Comparison of ENCODE assay signal across 1 cellular context in the genomic region with DNA sequence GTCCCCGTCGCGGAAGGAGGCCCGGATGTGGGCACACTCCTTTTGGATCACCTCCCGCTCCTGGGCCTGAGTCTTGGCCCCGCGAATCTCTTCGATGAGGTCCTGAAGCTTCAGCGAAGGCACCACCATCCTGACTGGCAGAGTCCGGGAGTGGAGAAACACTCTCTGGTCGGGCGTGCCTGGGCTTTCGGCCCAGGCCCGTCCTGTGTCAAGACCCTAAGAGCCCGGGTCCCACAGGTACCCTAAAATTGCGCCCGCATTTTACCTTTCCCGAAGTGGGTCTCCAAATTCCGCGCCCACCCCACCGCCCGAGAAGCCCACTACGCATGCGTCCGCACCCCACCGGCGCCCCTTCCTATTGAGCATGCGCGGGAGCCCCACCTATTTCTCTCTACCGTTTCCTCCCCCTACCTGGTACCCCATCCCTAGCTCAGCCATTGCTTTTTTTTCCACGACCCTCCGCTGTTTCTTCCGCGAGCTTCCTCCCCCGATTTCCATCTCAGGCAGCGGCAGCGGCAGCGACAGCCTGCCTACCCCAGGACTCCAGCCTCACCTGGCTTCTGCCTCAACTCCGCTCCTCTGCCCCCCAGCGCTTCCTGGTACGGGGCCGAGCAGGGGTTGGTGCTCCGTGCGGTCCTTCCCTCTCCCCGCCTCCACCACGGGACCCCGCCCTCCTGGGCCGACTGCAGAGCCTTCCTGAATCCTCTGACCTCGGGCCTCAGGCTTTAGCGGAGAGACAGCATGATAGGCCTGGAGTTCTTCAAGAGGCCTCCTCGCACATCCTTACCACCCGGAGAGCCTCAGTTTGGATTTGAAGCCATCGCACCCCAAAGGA.
TF ChIP-seq lines count a peak whose summit lies in the region.

A gene with protein sequence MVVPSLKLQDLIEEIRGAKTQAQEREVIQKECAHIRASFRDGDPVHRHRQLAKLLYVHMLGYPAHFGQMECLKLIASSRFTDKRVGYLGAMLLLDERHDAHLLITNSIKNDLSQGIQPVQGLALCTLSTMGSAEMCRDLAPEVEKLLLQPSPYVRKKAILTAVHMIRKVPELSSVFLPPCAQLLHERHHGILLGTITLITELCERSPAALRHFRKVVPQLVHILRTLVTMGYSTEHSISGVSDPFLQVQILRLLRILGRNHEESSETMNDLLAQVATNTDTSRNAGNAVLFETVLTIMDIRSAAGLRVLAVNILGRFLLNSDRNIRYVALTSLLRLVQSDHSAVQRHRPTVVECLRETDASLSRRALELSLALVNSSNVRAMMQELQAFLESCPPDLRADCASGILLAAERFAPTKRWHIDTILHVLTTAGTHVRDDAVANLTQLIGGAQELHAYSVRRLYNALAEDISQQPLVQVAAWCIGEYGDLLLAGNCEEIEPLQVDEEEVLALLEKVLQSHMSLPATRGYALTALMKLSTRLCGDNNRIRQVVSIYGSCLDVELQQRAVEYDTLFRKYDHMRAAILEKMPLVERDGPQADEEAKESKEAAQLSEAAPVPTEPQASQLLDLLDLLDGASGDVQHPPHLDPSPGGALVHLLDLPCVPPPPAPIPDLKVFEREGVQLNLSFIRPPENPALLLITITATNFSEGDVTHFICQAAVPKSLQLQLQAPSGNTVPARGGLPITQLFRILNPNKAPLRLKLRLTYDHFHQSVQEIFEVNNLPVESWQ (minus strand): TSS at position 606 of the 835 bp plus-strand sequence. CDS start 477 bp downstream, at position 129.

TF ChIP-seq in WTC11, 78 proteins besides CTCF, POLR2A, EP300 and RAD21 (continued from another document and continues in another):
- TF ChIP-seq, protein P1, sequence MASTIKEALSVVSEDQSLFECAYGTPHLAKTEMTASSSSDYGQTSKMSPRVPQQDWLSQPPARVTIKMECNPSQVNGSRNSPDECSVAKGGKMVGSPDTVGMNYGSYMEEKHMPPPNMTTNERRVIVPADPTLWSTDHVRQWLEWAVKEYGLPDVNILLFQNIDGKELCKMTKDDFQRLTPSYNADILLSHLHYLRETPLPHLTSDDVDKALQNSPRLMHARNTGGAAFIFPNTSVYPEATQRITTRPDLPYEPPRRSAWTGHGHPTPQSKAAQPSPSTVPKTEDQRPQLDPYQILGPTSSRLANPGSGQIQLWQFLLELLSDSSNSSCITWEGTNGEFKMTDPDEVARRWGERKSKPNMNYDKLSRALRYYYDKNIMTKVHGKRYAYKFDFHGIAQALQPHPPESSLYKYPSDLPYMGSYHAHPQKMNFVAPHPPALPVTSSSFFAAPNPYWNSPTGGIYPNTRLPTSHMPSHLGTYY (CRISPR knock-in tag; IDR thresholded peaks at IDR 0.05): peak; percentile 3; the same call in 1 of the 2 replicates
- TF ChIP-seq, protein P2, sequence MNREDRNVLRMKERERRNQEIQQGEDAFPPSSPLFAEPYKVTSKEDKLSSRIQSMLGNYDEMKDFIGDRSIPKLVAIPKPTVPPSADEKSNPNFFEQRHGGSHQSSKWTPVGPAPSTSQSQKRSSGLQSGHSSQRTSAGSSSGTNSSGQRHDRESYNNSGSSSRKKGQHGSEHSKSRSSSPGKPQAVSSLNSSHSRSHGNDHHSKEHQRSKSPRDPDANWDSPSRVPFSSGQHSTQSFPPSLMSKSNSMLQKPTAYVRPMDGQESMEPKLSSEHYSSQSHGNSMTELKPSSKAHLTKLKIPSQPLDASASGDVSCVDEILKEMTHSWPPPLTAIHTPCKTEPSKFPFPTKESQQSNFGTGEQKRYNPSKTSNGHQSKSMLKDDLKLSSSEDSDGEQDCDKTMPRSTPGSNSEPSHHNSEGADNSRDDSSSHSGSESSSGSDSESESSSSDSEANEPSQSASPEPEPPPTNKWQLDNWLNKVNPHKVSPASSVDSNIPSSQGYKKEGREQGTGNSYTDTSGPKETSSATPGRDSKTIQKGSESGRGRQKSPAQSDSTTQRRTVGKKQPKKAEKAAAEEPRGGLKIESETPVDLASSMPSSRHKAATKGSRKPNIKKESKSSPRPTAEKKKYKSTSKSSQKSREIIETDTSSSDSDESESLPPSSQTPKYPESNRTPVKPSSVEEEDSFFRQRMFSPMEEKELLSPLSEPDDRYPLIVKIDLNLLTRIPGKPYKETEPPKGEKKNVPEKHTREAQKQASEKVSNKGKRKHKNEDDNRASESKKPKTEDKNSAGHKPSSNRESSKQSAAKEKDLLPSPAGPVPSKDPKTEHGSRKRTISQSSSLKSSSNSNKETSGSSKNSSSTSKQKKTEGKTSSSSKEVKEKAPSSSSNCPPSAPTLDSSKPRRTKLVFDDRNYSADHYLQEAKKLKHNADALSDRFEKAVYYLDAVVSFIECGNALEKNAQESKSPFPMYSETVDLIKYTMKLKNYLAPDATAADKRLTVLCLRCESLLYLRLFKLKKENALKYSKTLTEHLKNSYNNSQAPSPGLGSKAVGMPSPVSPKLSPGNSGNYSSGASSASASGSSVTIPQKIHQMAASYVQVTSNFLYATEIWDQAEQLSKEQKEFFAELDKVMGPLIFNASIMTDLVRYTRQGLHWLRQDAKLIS (CRISPR knock-in tag; IDR thresholded peaks at IDR 0.05; ENCODE audit: borderline replicate concordance): no peak
- no peak for TF ChIP-seq TEAD4 (CRISPR knock-in tag; IDR thresholded peaks at IDR 0.05)
- no peak for TF ChIP-seq RELA (CRISPR knock-in tag; IDR thresholded peaks at IDR 0.05; ENCODE audit: borderline replicate concordance)
- TF ChIP-seq, protein P3, sequence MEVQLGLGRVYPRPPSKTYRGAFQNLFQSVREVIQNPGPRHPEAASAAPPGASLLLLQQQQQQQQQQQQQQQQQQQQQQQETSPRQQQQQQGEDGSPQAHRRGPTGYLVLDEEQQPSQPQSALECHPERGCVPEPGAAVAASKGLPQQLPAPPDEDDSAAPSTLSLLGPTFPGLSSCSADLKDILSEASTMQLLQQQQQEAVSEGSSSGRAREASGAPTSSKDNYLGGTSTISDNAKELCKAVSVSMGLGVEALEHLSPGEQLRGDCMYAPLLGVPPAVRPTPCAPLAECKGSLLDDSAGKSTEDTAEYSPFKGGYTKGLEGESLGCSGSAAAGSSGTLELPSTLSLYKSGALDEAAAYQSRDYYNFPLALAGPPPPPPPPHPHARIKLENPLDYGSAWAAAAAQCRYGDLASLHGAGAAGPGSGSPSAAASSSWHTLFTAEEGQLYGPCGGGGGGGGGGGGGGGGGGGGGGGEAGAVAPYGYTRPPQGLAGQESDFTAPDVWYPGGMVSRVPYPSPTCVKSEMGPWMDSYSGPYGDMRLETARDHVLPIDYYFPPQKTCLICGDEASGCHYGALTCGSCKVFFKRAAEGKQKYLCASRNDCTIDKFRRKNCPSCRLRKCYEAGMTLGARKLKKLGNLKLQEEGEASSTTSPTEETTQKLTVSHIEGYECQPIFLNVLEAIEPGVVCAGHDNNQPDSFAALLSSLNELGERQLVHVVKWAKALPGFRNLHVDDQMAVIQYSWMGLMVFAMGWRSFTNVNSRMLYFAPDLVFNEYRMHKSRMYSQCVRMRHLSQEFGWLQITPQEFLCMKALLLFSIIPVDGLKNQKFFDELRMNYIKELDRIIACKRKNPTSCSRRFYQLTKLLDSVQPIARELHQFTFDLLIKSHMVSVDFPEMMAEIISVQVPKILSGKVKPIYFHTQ (CRISPR knock-in tag; IDR thresholded peaks at IDR 0.05): no peak
- TF ChIP-seq TP53 (CRISPR knock-in tag; IDR thresholded peaks at IDR 0.05): no peak
- TF ChIP-seq EMX1 (CRISPR knock-in tag; IDR thresholded peaks at IDR 0.05): peak; percentile 87
- TF ChIP-seq FOXP1 (CRISPR knock-in tag; IDR thresholded peaks at IDR 0.05; ENCODE audit: borderline replicate concordance): 0 out of 2 replicates have a peak, but pooled peaks have one; percentile 73
- no peak for TF ChIP-seq ZNF121 (CRISPR knock-in tag; IDR thresholded peaks at IDR 0.05)
- no peak for TF ChIP-seq FOXJ3 (CRISPR knock-in tag; IDR thresholded peaks at IDR 0.05; ENCODE audit: borderline replicate concordance)
- TF ChIP-seq FOXK1 (CRISPR knock-in tag; IDR thresholded peaks at IDR 0.05): peak; percentile 45; the same call in 1 of the 2 replicates
- no peak for TF ChIP-seq ATF1 (CRISPR knock-in tag; IDR thresholded peaks at IDR 0.05)
- TF ChIP-seq, protein P4, sequence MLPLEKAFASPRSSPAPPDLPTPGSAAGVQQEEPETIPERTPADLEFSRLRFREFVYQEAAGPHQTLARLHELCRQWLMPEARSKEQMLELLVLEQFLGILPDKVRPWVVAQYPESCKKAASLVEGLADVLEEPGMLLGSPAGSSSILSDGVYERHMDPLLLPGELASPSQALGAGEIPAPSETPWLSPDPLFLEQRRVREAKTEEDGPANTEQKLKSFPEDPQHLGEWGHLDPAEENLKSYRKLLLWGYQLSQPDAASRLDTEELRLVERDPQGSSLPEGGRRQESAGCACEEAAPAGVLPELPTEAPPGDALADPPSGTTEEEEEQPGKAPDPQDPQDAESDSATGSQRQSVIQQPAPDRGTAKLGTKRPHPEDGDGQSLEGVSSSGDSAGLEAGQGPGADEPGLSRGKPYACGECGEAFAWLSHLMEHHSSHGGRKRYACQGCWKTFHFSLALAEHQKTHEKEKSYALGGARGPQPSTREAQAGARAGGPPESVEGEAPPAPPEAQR (CRISPR knock-in tag; IDR thresholded peaks at IDR 0.05): no peak
- TF ChIP-seq, protein P5, sequence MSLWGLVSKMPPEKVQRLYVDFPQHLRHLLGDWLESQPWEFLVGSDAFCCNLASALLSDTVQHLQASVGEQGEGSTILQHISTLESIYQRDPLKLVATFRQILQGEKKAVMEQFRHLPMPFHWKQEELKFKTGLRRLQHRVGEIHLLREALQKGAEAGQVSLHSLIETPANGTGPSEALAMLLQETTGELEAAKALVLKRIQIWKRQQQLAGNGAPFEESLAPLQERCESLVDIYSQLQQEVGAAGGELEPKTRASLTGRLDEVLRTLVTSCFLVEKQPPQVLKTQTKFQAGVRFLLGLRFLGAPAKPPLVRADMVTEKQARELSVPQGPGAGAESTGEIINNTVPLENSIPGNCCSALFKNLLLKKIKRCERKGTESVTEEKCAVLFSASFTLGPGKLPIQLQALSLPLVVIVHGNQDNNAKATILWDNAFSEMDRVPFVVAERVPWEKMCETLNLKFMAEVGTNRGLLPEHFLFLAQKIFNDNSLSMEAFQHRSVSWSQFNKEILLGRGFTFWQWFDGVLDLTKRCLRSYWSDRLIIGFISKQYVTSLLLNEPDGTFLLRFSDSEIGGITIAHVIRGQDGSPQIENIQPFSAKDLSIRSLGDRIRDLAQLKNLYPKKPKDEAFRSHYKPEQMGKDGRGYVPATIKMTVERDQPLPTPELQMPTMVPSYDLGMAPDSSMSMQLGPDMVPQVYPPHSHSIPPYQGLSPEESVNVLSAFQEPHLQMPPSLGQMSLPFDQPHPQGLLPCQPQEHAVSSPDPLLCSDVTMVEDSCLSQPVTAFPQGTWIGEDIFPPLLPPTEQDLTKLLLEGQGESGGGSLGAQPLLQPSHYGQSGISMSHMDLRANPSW (CRISPR knock-in tag; conservative IDR thresholded peaks at IDR 0.05; ENCODE audit: low read depth): no peak
- TF ChIP-seq SMAD3 (CRISPR knock-in tag; IDR thresholded peaks at IDR 0.05; ENCODE audit: borderline replicate concordance): peak; percentile 52; the same call in 1 of the 2 replicates
- TF ChIP-seq IRF2 (CRISPR knock-in tag; IDR thresholded peaks at IDR 0.05; ENCODE audit: borderline replicate concordance, low read depth): no peak
- TF ChIP-seq SP1 (CRISPR knock-in tag; conservative IDR thresholded peaks at IDR 0.05): peak; percentile 57
- TF ChIP-seq KAT7 (CRISPR knock-in tag; IDR thresholded peaks at IDR 0.05; ENCODE audit: borderline replicate concordance): no peak
- TF ChIP-seq, protein P6, sequence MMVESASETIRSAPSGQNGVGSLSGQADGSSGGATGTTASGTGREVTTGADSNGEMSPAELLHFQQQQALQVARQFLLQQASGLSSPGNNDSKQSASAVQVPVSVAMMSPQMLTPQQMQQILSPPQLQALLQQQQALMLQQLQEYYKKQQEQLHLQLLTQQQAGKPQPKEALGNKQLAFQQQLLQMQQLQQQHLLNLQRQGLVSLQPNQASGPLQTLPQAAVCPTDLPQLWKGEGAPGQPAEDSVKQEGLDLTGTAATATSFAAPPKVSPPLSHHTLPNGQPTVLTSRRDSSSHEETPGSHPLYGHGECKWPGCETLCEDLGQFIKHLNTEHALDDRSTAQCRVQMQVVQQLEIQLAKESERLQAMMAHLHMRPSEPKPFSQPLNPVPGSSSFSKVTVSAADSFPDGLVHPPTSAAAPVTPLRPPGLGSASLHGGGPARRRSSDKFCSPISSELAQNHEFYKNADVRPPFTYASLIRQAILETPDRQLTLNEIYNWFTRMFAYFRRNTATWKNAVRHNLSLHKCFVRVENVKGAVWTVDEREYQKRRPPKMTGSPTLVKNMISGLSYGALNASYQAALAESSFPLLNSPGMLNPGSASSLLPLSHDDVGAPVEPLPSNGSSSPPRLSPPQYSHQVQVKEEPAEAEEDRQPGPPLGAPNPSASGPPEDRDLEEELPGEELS (CRISPR knock-in tag; IDR thresholded peaks at IDR 0.05): 0 out of 2 replicates have a peak, but pooled peaks have one; percentile 65
- no peak for TF ChIP-seq ZNF671 (CRISPR knock-in tag; IDR thresholded peaks at IDR 0.05)
- TF ChIP-seq NR2C2 (CRISPR knock-in tag; IDR thresholded peaks at IDR 0.05): no peak
- peak; percentile 80 for TF ChIP-seq ETV6 (CRISPR knock-in tag; IDR thresholded peaks at IDR 0.05)
- TF ChIP-seq, protein P7, sequence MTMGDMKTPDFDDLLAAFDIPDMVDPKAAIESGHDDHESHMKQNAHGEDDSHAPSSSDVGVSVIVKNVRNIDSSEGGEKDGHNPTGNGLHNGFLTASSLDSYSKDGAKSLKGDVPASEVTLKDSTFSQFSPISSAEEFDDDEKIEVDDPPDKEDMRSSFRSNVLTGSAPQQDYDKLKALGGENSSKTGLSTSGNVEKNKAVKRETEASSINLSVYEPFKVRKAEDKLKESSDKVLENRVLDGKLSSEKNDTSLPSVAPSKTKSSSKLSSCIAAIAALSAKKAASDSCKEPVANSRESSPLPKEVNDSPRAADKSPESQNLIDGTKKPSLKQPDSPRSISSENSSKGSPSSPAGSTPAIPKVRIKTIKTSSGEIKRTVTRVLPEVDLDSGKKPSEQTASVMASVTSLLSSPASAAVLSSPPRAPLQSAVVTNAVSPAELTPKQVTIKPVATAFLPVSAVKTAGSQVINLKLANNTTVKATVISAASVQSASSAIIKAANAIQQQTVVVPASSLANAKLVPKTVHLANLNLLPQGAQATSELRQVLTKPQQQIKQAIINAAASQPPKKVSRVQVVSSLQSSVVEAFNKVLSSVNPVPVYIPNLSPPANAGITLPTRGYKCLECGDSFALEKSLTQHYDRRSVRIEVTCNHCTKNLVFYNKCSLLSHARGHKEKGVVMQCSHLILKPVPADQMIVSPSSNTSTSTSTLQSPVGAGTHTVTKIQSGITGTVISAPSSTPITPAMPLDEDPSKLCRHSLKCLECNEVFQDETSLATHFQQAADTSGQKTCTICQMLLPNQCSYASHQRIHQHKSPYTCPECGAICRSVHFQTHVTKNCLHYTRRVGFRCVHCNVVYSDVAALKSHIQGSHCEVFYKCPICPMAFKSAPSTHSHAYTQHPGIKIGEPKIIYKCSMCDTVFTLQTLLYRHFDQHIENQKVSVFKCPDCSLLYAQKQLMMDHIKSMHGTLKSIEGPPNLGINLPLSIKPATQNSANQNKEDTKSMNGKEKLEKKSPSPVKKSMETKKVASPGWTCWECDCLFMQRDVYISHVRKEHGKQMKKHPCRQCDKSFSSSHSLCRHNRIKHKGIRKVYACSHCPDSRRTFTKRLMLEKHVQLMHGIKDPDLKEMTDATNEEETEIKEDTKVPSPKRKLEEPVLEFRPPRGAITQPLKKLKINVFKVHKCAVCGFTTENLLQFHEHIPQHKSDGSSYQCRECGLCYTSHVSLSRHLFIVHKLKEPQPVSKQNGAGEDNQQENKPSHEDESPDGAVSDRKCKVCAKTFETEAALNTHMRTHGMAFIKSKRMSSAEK (CRISPR knock-in tag; IDR thresholded peaks at IDR 0.05; ENCODE audit: borderline replicate concordance): 0 out of 2 replicates have a peak, but pooled peaks have one; percentile 49
